Comparison of ENCODE assay signal across 35 cellular contexts in genomic region chr22:20600137-20600673, GRCh38.
"Had no signal": no experiment of that assay in that cellular context is flagged by ENCODE, and none has a peak within 500 bp of the region (broad histone marks: within the 10 kb centered on the region; RNA-seq: fewer than 3 reads in every experiment).

No MANE protein-coding gene starts in this region.

- H3K9me3 ChIP-seq: adrenal gland, MG63, Peyer's patch had no signal

- H3K9me3 Mint-ChIP-seq: activated B cell treated with CpG ODN at 0.5 μM for 24 hours; activated CD4-positive, alpha-beta memory T cell treated with anti-CD3 and anti-CD28 coated beads for 36 hours; activated naive CD4-positive, alpha-beta T cell treated with anti-CD3 and anti-CD28 coated beads for 36 hours; activated naive CD4-positive, alpha-beta T cell treated with anti-CD3 and anti-CD28 coated beads, Interleukin-2, amount 50 U/mL, for 72 hours; activated T-cell treated with anti-CD3 and anti-CD28 coated beads, Interleukin-2, amount 50 U/mL, for 4 hours; activated T-helper 1 cell treated with anti-CD3 and anti-CD28 coated beads, Interleukin-12 subunit alpha, Interleukin-12 subunit beta, Interleukin-2, Interleukin-4 antibody, amounts not matched to agents 30 ng/mL and 10 ng/mL and 1 ng/mL, durations not matched to agents 14 hours and 24 hours and 36 hours; brain had no signal

- H3K4me1 Mint-ChIP-seq: activated B cell treated with CpG ODN at 0.5 μM for 24 hours, brain had no signal

- H3K27ac ChIP-seq: adrenal gland, Peyer's patch, VCaP had no signal

- H3K27me3 ChIP-seq: adrenal gland, MG63, Peyer's patch had no signal

- H3K36me3 Mint-ChIP-seq: activated CD4-positive, alpha-beta memory T cell treated with anti-CD3 and anti-CD28 coated beads for 36 hours; activated naive CD4-positive, alpha-beta T cell treated with anti-CD3 and anti-CD28 coated beads, Interleukin-2, amount 50 U/mL, for 72 hours; brain had no signal

- H3K4me3 ChIP-seq: adrenal gland, MG63, Peyer's patch had no signal

- H3K36me3 ChIP-seq: adrenal gland, MG63, Peyer's patch had no signal

- H3K4me1 ChIP-seq: adrenal gland, Peyer's patch had no signal

- DNase-seq: activated B cell treated with CpG ODN at 0.5 μM for 24 hours; activated CD4-positive, alpha-beta memory T cell treated with anti-CD3 and anti-CD28 coated beads for 36 hours; activated CD4-positive, alpha-beta T cell treated with anti-CD3 and anti-CD28 coated beads for 4 hours; activated CD4-positive, alpha-beta T cell treated with anti-CD3 and anti-CD28 coated beads, Interleukin-2, amount 50 U/mL, for 1 hour; activated CD4-positive, CD25-positive, alpha-beta regulatory T cell treated with anti-CD3 and anti-CD28 coated beads, Interleukin-2, amount 50 U/mL, for 72 hours; activated gamma-delta T cell treated with Interleukin-2 at 50 U/mL for 16 hours; activated naive CD4-positive, alpha-beta T cell treated with anti-CD3 and anti-CD28 coated beads for 36 hours; activated T-cell treated with anti-CD3 and anti-CD28 coated beads for 4 hours; activated T-cell treated with anti-CD3 and anti-CD28 coated beads, Interleukin-2, amount 50 U/mL, for 4 hours; adrenal gland; central memory CD4-positive, alpha-beta T cell; Kasumi-1; MG63; NCI-H1048; NCI-H1105 treated with DMSO at 0.1 percent for 48 hours; NCI-H1436; NCI-H1694; NCI-H1930; NCI-H510A; NCI-H526; NCI-H748 treated with DMSO at 0.1 percent for 48 hours; NK-92 treated with Interleukin-12 subunit alpha and Interleukin-12 subunit beta, amount 100 ng/mL, for 24 hours; PC-3; Peyer's patch; RPMI8226; SIG-M5; SW 1271; T-helper 1 cell; T-helper 2 cell; T-helper 9 cell had no signal

- H3K27ac Mint-ChIP-seq: activated B cell treated with CpG ODN at 0.5 μM for 24 hours; activated CD4-positive, alpha-beta memory T cell treated with anti-CD3 and anti-CD28 coated beads for 36 hours; activated naive CD4-positive, alpha-beta T cell treated with anti-CD3 and anti-CD28 coated beads for 36 hours; activated T-helper 1 cell treated with anti-CD3 and anti-CD28 coated beads, Interleukin-12 subunit alpha, Interleukin-12 subunit beta, Interleukin-2, Interleukin-4 antibody, amounts not matched to agents 30 ng/mL and 10 ng/mL and 1 ng/mL, durations not matched to agents 14 hours and 24 hours and 36 hours; brain had no signal

- H3K4me3 Mint-ChIP-seq: activated B cell treated with CpG ODN at 0.5 μM for 24 hours; activated CD4-positive, alpha-beta memory T cell treated with anti-CD3 and anti-CD28 coated beads for 36 hours; activated naive CD4-positive, alpha-beta T cell treated with anti-CD3 and anti-CD28 coated beads for 36 hours; activated T-cell treated with anti-CD3 and anti-CD28 coated beads, Interleukin-2, amount 50 U/mL, for 4 hours; activated T-helper 1 cell treated with anti-CD3 and anti-CD28 coated beads, Interleukin-12 subunit alpha, Interleukin-12 subunit beta, Interleukin-2, Interleukin-4 antibody, amounts not matched to agents 30 ng/mL and 10 ng/mL and 1 ng/mL, durations not matched to agents 14 hours and 24 hours and 36 hours; brain had no signal

- H3K27me3 Mint-ChIP-seq: activated B cell treated with CpG ODN at 0.5 μM for 24 hours; activated CD4-positive, alpha-beta memory T cell treated with anti-CD3 and anti-CD28 coated beads for 36 hours had no signal

- ATAC-seq: activated naive CD4-positive, alpha-beta T cell treated with anti-CD3 and anti-CD28 coated beads, Interleukin-2, amount 50 U/mL, for 72 hours; activated T-cell treated with anti-CD3 and anti-CD28 coated beads, Interleukin-2, amount 50 U/mL, for 4 hours; PC-3; Right ventricle myocardium inferior had no signal
